ENCODE assay signal across 8 cellular contexts in genomic region chr3:47163023-47163989, GRCh38. TPM values are rescaled to one million over a fixed set of nuclear protein-coding genes. Genes with fewer than 3 reads are reported as not detected.
A peak's percentile ranks its signal among the peaks of the same experiment; 100 is the strongest.
DNase-seq lines count a peak whose midpoint lies in the region; ATAC-seq and TF ChIP-seq lines count a peak whose summit lies in the region.

No MANE protein-coding gene starts in this region.

- H3K4me3 ChIP-seq in epithelial cell of proximal tubule (ENCODE audit: low read depth, low read length) = peak overlapping the region; percentile 97
- H3K4me3 ChIP-seq in mucosa of stomach (ENCODE audit: low read length) = peak overlapping the region; percentile 23

- DNase-seq in DMS53 (lab: John Stamatoyannopoulos, UW) (peak; percentile 54), DMS53 treated with DMSO at 0.1 percent for 48 hours (lab: John Stamatoyannopoulos, UW; ENCODE audit: unreplicated experiment) (no peak), NCI-H510A treated with DMSO at 0.1 percent for 48 hours (lab: John Stamatoyannopoulos, UW) (peak; percentile 26), activated T-cell treated with anti-CD3 and anti-CD28 coated beads for 4 hours (peak; percentile 38), epithelial cell of proximal tubule (ENCODE audit: low read depth) (no peak)
- peak; percentile 34 for DNase-seq in stimulated activated CD8-positive, alpha-beta memory T cell treated with anti-CD3 and anti-CD28 coated beads, Interleukin-4, amount 100 ng/mL, for 24 hours (ENCODE audit: low read depth)

- H3K27me3 ChIP-seq in mucosa of stomach (ENCODE audit: control insufficient read depth, insufficient read depth, low read length) = no peaks in the 10 kb centered on the region

- no peaks in the 10 kb centered on the region for H3K36me3 ChIP-seq in mucosa of stomach (ENCODE audit: control insufficient read depth, insufficient read depth, low read length)

- TF ChIP-seq CTCF in epithelial cell of proximal tubule (conservative IDR thresholded peaks at IDR 0.05; ENCODE audit: low read depth, low read length) = no peak

- H3K9ac ChIP-seq in mucosa of stomach (ENCODE audit: low read length) = peak overlapping the region; percentile 96

- H3K9me3 ChIP-seq in mucosa of stomach (ENCODE audit: control insufficient read depth, low read length) = no peaks in the 10 kb centered on the region

- H3K4me1 ChIP-seq in mucosa of stomach (ENCODE audit: control insufficient read depth, insufficient read depth, low read length) = peaks cover 20% of the 10 kb centered on the region

- ATAC-seq in HG02840 (IDR thresholded peaks at IDR 0.05; ENCODE audit: low FRiP score, unreplicated experiment) = peak; percentile 30

RNA-seq across cellular contexts. Expression of gene SETD2, which starts 0.6 kb away (rescaled TPM):
- total RNA-seq in epithelial cell of proximal tubule = 17.4 and 21.3 TPM in 2 replicates

Comparison
In these comparisons a context has a peak if more than half of its experiments do, and no peak if none do; other contexts are left out.
1. DNase-seq: peak in DMS53 (single experiment), NCI-H510A treated with DMSO at 0.1 percent for 48 hours (single experiment), activated T-cell treated with anti-CD3 and anti-CD28 coated beads for 4 hours (single experiment) and stimulated activated CD8-positive, alpha-beta memory T cell treated with anti-CD3 and anti-CD28 coated beads, Interleukin-4, amount 100 ng/mL, for 24 hours (single experiment); none in DMS53 treated with DMSO at 0.1 percent for 48 hours (single experiment) and epithelial cell of proximal tubule (single experiment).